8 cellular contexts compared by ENCODE assay signal in the genomic region with DNA sequence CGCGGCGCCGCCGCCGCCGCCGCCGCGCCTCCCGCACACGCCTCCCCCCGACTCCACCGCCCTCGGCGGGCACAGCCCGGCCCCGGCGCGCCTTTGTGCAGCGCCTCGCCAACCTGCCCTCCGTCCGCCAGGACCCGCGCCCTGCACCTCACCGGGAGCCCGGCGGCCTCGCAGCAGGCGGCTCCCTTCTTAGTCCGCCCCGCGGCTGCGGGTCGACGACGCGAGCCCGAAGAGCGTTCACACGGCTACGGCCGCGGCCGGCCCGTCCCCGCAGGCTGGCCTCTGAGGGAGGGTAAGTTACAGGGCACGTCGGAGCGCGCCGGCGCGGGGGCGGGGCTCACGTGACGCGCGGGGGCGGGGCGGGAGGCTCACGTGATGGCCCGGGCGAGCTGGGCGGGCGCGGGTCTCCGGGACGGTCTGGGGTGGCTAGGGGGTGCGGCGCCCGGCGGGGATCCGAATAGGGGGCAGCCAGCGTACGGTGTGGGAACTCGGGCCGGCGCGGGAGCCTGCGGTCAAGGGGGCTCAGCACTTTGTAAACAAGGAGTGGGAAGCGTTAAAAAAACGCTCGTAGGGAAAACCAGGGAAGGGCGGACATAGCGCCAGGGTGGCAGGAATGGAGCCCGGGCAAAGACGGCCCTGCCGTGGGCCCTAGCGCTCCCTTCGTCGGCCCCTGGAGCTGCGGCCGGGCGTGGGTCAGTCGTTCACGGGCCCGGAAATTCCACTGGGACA. TPM values are rescaled to one million over a fixed set of nuclear protein-coding genes. Genes with fewer than 3 reads are reported as not detected.
DNase-seq lines count a peak whose midpoint lies in the region; ATAC-seq and TF ChIP-seq lines count a peak whose summit lies in the region.

A gene with protein sequence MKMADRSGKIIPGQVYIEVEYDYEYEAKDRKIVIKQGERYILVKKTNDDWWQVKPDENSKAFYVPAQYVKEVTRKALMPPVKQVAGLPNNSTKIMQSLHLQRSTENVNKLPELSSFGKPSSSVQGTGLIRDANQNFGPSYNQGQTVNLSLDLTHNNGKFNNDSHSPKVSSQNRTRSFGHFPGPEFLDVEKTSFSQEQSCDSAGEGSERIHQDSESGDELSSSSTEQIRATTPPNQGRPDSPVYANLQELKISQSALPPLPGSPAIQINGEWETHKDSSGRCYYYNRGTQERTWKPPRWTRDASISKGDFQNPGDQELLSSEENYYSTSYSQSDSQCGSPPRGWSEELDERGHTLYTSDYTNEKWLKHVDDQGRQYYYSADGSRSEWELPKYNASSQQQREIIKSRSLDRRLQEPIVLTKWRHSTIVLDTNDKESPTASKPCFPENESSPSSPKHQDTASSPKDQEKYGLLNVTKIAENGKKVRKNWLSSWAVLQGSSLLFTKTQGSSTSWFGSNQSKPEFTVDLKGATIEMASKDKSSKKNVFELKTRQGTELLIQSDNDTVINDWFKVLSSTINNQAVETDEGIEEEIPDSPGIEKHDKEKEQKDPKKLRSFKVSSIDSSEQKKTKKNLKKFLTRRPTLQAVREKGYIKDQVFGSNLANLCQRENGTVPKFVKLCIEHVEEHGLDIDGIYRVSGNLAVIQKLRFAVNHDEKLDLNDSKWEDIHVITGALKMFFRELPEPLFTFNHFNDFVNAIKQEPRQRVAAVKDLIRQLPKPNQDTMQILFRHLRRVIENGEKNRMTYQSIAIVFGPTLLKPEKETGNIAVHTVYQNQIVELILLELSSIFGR (minus strand): TSS at position 301 of the 729 bp plus-strand sequence. CDS start 19,976 bp downstream, outside the sequence.

- POLR2A ChIA-PET in activated CD4-positive, alpha-beta memory T cell treated with anti-CD3 and anti-CD28 coated beads, Interleukin-2, amount 10 ng/mL, durations not matched to agents 7 days and 5 days (lab: Charles Lee): interaction anchor here (1.0 to 2.2 kb wide), 7 partner anchors 7 to 897 kb away, joined by 3 to 17 read pairs (median 5); a partner anchor contains a TSS

- ATAC-seq in GM18873 (IDR thresholded peaks at IDR 0.05; ENCODE audit: low FRiP score, unreplicated experiment) (peak; percentile 47), HG03108 (IDR thresholded peaks at IDR 0.05; ENCODE audit: unreplicated experiment) (peak; percentile 72), lower lobe of right lung (peak; percentile 97)

- H3K4me3 ChIP-seq in AG10803 (ENCODE audit: low read length) (peak within 1 kb of the TSS; percentile 82), ectodermal cell (ENCODE audit: insufficient read depth, low read depth, low read length) (peak within 1 kb of the TSS; percentile 79), lower lobe of right lung (peak within 1 kb of the TSS; percentile 81)

- DNase-seq in AG10803 (ENCODE audit: low read depth) (peak; percentile 84), NCI-H510A treated with DMSO at 0.1 percent for 48 hours (lab: John Stamatoyannopoulos, UW) (peak; percentile 33), lower lobe of right lung (peak; percentile 93)
- peak; percentile 86 for DNase-seq in activated CD4-positive, alpha-beta memory T cell treated with anti-CD3 and anti-CD28 coated beads, Interleukin-2, amount 10 ng/mL, durations not matched to agents 7 days and 5 days
- DNase-seq in stimulated activated CD4-positive, alpha-beta T cell treated with anti-CD3 and anti-CD28 coated beads, Interleukin-4, amount 100 ng/mL, for 48 hours (ENCODE audit: low read depth in 2 of 2): peak; percentile 72 to 77

- no peaks in the 10 kb centered on the region for H3K36me3 Mint-ChIP-seq in activated CD4-positive, alpha-beta memory T cell treated with anti-CD3 and anti-CD28 coated beads, Interleukin-2, amount 10 ng/mL, durations not matched to agents 7 days and 5 days (ENCODE audit: low read depth)

- H3K27ac ChIP-seq in ectodermal cell (ENCODE audit: insufficient read depth, low read depth, low read length, poor library complexity, severe bottlenecking) (peak within 1 kb of the TSS; percentile 97), lower lobe of right lung (peak within 1 kb of the TSS; percentile 96)

- no peaks in the 10 kb centered on the region for H3K9me3 ChIP-seq in ectodermal cell (ENCODE audit: control insufficient read depth, low read length)
- H3K9me3 ChIP-seq in lower lobe of right lung: no peaks in the 10 kb centered on the region

- H3K4me1 Mint-ChIP-seq in activated CD4-positive, alpha-beta memory T cell treated with anti-CD3 and anti-CD28 coated beads, Interleukin-2, amount 10 ng/mL, durations not matched to agents 7 days and 5 days: peaks cover 50% of the 10 kb centered on the region

- H3K36me3 ChIP-seq in ectodermal cell (ENCODE audit: control insufficient read depth, insufficient read depth, low read length): no peaks in the 10 kb centered on the region
- no peaks in the 10 kb centered on the region for H3K36me3 ChIP-seq in lower lobe of right lung

- TF ChIP-seq CTCF in AG10803 (conservative IDR thresholded peaks at IDR 0.05; ENCODE audit: low read length) (no peak), lower lobe of right lung (IDR thresholded peaks at IDR 0.05) (no peak)

- H3K27me3 Mint-ChIP-seq in activated CD4-positive, alpha-beta memory T cell treated with anti-CD3 and anti-CD28 coated beads, Interleukin-2, amount 10 ng/mL, durations not matched to agents 7 days and 5 days: peaks cover 6% of the 10 kb centered on the region

- no peaks in the 10 kb centered on the region for H3K9me3 Mint-ChIP-seq in activated CD4-positive, alpha-beta memory T cell treated with anti-CD3 and anti-CD28 coated beads, Interleukin-2, amount 10 ng/mL, durations not matched to agents 7 days and 5 days

- H3K27me3 ChIP-seq in ectodermal cell (ENCODE audit: control insufficient read depth, insufficient read depth, low read length, poor library complexity, severe bottlenecking): peaks cover 17% of the 10 kb centered on the region
- no peaks in the 10 kb centered on the region for H3K27me3 ChIP-seq in lower lobe of right lung (ENCODE audit: low read depth)

- intact Hi-C loops in lower lobe of right lung (cut with DNase I): no loop called here

- H3K27ac Mint-ChIP-seq in activated CD4-positive, alpha-beta memory T cell treated with anti-CD3 and anti-CD28 coated beads, Interleukin-2, amount 10 ng/mL, durations not matched to agents 7 days and 5 days: peak within 1 kb of the TSS; percentile 68

- H3K4me1 ChIP-seq in ectodermal cell (ENCODE audit: control insufficient read depth, insufficient read depth, low read length) (peaks cover 3% of the 10 kb centered on the region), lower lobe of right lung (peaks cover 47% of the 10 kb centered on the region)

- CTCF ChIA-PET in activated CD4-positive, alpha-beta memory T cell treated with anti-CD3 and anti-CD28 coated beads, Interleukin-2, amount 10 ng/mL, durations not matched to agents 7 days and 5 days (lab: Charles Lee): interaction anchor here (1.3 to 2.9 kb wide), 2 partner anchors 66 to 78 kb away, joined by 4 to 12 read pairs; no protein-coding TSS in a partner anchor

- peak within 1 kb of the TSS; percentile 78 for H3K4me3 Mint-ChIP-seq in activated CD4-positive, alpha-beta memory T cell treated with anti-CD3 and anti-CD28 coated beads, Interleukin-2, amount 10 ng/mL, durations not matched to agents 7 days and 5 days

- WGBS in ectodermal cell, 2 experiments: 0% methylated on average over 99 of the region's 99 CpGs

RNA-seq across cellular contexts. Expression of the gene that starts here (rescaled TPM):
- 10 to 100 TPM; 10.7 to 12.0 TPM for total RNA-seq in activated CD4-positive, alpha-beta memory T cell treated with anti-CD3 and anti-CD28 coated beads, Interleukin-2, amount 10 ng/mL, durations not matched to agents 7 days and 5 days
- polyA plus RNA-seq in ectodermal cell (2013, experiment 1 of 4): 24.7 TPM
- 29.5 TPM for polyA plus RNA-seq in ectodermal cell (2013, experiment 2 of 4)
- 21.3 TPM for polyA plus RNA-seq in ectodermal cell (2013, experiment 3 of 4)
- polyA plus RNA-seq in ectodermal cell (2013, experiment 4 of 4): 24.2 TPM
- total RNA-seq in lower lobe of right lung: 29.8 TPM

Comparison
In these comparisons a context has a peak if more than half of its experiments do, and no peak if none do; other contexts are left out.
1. Peak in every context shown above with its lines: DNase-seq, ATAC-seq, H3K4me3 ChIP-seq and H3K27ac ChIP-seq.
2. DNase-seq: peak in every context shown above with its lines; median percentile 93 in lower lobe of right lung; 86 in activated CD4-positive, alpha-beta memory T cell treated with anti-CD3 and anti-CD28 coated beads, Interleukin-2, amount 10 ng/mL, durations not matched to agents 7 days and 5 days; 84 in AG10803; 74 in stimulated activated CD4-positive, alpha-beta T cell treated with anti-CD3 and anti-CD28 coated beads, Interleukin-4, amount 100 ng/mL, for 48 hours; 33 in NCI-H510A treated with DMSO at 0.1 percent for 48 hours.
3. ATAC-seq: peak in every context shown above with its lines; median percentile 97 in lower lobe of right lung; 72 in HG03108; 47 in GM18873.